In the genomic region with DNA sequence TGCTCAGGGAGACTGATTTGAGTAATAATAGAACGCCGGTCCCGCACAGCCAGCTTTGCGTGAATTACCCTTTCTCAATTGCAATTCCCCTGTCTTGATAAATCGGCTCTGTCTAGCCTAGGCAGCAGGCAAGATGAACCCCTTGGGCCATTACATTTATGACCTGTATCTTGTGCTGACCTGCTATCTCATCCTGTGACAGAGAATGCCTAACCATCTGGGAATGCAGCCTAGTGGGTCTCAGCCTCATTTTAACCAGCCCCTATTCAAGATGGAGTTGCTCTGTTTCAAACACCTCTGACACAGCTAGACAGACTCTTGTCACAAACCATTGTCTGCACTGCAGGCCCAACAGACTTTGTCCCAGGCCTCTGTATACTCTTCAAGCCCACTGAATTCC, we compare ENCODE assay signal across 27 cellular contexts.
"Had no signal": no experiment of that assay in that cellular context is flagged by ENCODE, and none has a peak within 500 bp of the region (broad histone marks: within the 10 kb centered on the region; RNA-seq: fewer than 3 reads in every experiment).

No MANE protein-coding gene starts in this region.

- H3K36me3 ChIP-seq: esophagus squamous epithelium, left lung, neutrophil, tibial artery, upper lobe of left lung had no signal

- H3K27me3 Mint-ChIP-seq: natural killer cell treated with Interleukin-12 subunit alpha and Interleukin-12 subunit beta and Interleukin-15 and Interleukin-18, amount 100 ng/mL, for 72 hours had no signal

- H3K36me3 Mint-ChIP-seq: mesothelial cell of epicardium; naive B cell; natural killer cell treated with Interleukin-12 subunit alpha and Interleukin-12 subunit beta and Interleukin-15 and Interleukin-18, amount 100 ng/mL, for 72 hours; stimulated activated effector memory CD8-positive, alpha-beta T cell treated with anti-CD3 and anti-CD28 coated beads, Interleukin-12 subunit alpha, Interleukin-12 subunit beta, amount 100 ng/mL, for 72 hours had no signal

- H3K9me3 ChIP-seq: esophagus squamous epithelium, left lung, mucosa of descending colon, neutrophil, testis, tibial artery, upper lobe of left lung had no signal

- H3K4me1 Mint-ChIP-seq: mesothelial cell of epicardium; naive B cell; stimulated activated effector memory CD8-positive, alpha-beta T cell treated with anti-CD3 and anti-CD28 coated beads, Interleukin-12 subunit alpha, Interleukin-12 subunit beta, amount 100 ng/mL, for 72 hours had no signal

- H3K27me3 ChIP-seq: neutrophil, testis, upper lobe of left lung had no signal

- H3K9ac ChIP-seq: parathyroid adenoma had no signal

- DNase-seq: dermis blood vessel endothelial cell; effector memory CD4-positive, alpha-beta T cell; erythroblast; esophagus squamous epithelium; foreskin melanocyte; kidney; left lung; mesenchymal stem cell; mucosa of descending colon; naive B cell; stimulated activated CD4-positive, alpha-beta T cell treated with anti-CD3 and anti-CD28 coated beads, Interleukin-12 subunit alpha, Interleukin-12 subunit beta, amount 100 ng/mL, for 4 hours; stimulated activated CD4-positive, alpha-beta T cell treated with anti-CD3 and anti-CD28 coated beads, Interleukin-1b, Interleukin-23, amount 100 ng/mL, for 48 hours; stimulated activated CD4-positive, alpha-beta T cell treated with anti-CD3 and anti-CD28 coated beads, Interleukin-4, amount 100 ng/mL, for 24 hours; stimulated activated naive CD4-positive, alpha-beta T cell treated with Interleukin-2 at 50 U/mL for 16 hours; substantia nigra; testis; tibial artery; upper lobe of left lung had no signal

- H2AFZ ChIP-seq: parathyroid adenoma had no signal

- H3K79me2 ChIP-seq: parathyroid adenoma had no signal

- ATAC-seq: left lung; mucosa of descending colon; natural killer cell treated with Interleukin-12 subunit alpha and Interleukin-12 subunit beta and Interleukin-15 and Interleukin-18, amount 100 ng/mL, for 72 hours; sciatic nerve; stimulated activated effector memory CD8-positive, alpha-beta T cell treated with anti-CD3 and anti-CD28 coated beads, Interleukin-12 subunit alpha, Interleukin-12 subunit beta, amount 100 ng/mL, for 72 hours had no signal

- H3K27ac Mint-ChIP-seq: mesothelial cell of epicardium; natural killer cell treated with Interleukin-12 subunit alpha and Interleukin-12 subunit beta and Interleukin-15 and Interleukin-18, amount 100 ng/mL, for 72 hours; progenitor cell of endocrine pancreas; stimulated activated effector memory CD8-positive, alpha-beta T cell treated with anti-CD3 and anti-CD28 coated beads, Interleukin-12 subunit alpha, Interleukin-12 subunit beta, amount 100 ng/mL, for 72 hours had no signal

- H3K4me1 ChIP-seq: esophagus squamous epithelium, left lung, parathyroid adenoma, testis, tibial artery, upper lobe of left lung had no signal

- H3K4me2 ChIP-seq: smooth muscle cell had no signal

- H3K27ac ChIP-seq: coronary artery, esophagus squamous epithelium, left lung, neutrophil, parathyroid adenoma, testis, tibial artery, upper lobe of left lung had no signal

- H3K4me3 Mint-ChIP-seq: mesothelial cell of epicardium; naive B cell; natural killer cell treated with Interleukin-12 subunit alpha and Interleukin-12 subunit beta and Interleukin-15 and Interleukin-18, amount 100 ng/mL, for 72 hours; stimulated activated effector memory CD8-positive, alpha-beta T cell treated with anti-CD3 and anti-CD28 coated beads, Interleukin-12 subunit alpha, Interleukin-12 subunit beta, amount 100 ng/mL, for 72 hours had no signal

- H3K4me3 ChIP-seq: coronary artery, esophagus squamous epithelium, left lung, mucosa of descending colon, smooth muscle cell, testis, tibial artery, upper lobe of left lung had no signal

- H3K9me3 Mint-ChIP-seq: mesothelial cell of epicardium; natural killer cell treated with Interleukin-12 subunit alpha and Interleukin-12 subunit beta and Interleukin-15 and Interleukin-18, amount 100 ng/mL, for 72 hours; stimulated activated effector memory CD8-positive, alpha-beta T cell treated with anti-CD3 and anti-CD28 coated beads, Interleukin-12 subunit alpha, Interleukin-12 subunit beta, amount 100 ng/mL, for 72 hours had no signal
